36 cellular contexts compared by ENCODE assay signal in the genomic region with DNA sequence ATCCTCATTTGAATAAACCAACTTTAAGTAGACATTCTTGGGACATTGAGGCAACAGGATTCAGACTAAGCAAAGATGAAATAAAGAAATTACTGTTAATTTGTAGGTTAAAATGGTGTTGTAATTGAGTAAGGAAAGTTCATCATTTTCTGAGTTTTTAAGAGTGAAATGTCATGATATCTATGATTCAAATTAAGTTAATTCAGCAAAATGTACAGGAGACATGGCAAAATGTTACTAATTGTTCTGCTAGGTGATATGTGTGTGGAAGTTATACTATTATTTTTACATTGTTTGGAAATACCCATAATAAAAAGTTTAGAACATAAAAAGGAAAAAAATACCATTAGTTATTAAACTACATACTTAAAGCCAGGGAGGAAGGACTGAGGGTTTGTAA.
"Had no signal": no experiment of that assay in that cellular context is flagged by ENCODE, and none has a peak within 500 bp of the region (broad histone marks: within the 10 kb centered on the region; RNA-seq: fewer than 3 reads in every experiment).

No MANE protein-coding gene starts in this region.

- H3K27me3 ChIP-seq: MG63 had no signal

- H3K9me3 ChIP-seq: MG63 had no signal

- H3K36me3 ChIP-seq: MG63 had no signal

- DNase-seq: Karpas-422, Kasumi-1, MG63, MM.1S, MV-4-11, NCI-H1048, NCI-H1092, NCI-H1092 treated with DMSO at 0.1 percent for 48 hours, NCI-H1105, NCI-H1105 treated with DMSO at 0.1 percent for 48 hours, NCI-H1417, NCI-H1417 treated with DMSO at 0.1 percent for 48 hours, NCI-H1436, NCI-H1436 treated with DMSO at 0.1 percent for 48 hours, NCI-H146, NCI-H1694, NCI-H1694 treated with DMSO at 0.1 percent for 48 hours, NCI-H187, NCI-H187 treated with DMSO at 0.1 percent for 48 hours, NCI-H1930, NCI-H2029, NCI-H2029 treated with DMSO at 0.1 percent for 48 hours, NCI-H2081, NCI-H2081 treated with DMSO at 0.1 percent for 48 hours, NCI-H2107, NCI-H2171, NCI-H2171 treated with DMSO at 0.1 percent for 48 hours, NCI-H2227 treated with DMSO at 0.1 percent for 48 hours, NCI-H226, NCI-H345, NCI-H446, NCI-H446 treated with DMSO at 0.1 percent for 48 hours, NCI-H510A, NCI-H510A treated with DMSO at 0.1 percent for 48 hours, NCI-H524, NCI-H524 treated with DMSO at 0.1 percent for 48 hours had no signal

- H3K4me3 ChIP-seq: MG63 had no signal
